8 cellular contexts compared by ENCODE assay signal in the genomic region with DNA sequence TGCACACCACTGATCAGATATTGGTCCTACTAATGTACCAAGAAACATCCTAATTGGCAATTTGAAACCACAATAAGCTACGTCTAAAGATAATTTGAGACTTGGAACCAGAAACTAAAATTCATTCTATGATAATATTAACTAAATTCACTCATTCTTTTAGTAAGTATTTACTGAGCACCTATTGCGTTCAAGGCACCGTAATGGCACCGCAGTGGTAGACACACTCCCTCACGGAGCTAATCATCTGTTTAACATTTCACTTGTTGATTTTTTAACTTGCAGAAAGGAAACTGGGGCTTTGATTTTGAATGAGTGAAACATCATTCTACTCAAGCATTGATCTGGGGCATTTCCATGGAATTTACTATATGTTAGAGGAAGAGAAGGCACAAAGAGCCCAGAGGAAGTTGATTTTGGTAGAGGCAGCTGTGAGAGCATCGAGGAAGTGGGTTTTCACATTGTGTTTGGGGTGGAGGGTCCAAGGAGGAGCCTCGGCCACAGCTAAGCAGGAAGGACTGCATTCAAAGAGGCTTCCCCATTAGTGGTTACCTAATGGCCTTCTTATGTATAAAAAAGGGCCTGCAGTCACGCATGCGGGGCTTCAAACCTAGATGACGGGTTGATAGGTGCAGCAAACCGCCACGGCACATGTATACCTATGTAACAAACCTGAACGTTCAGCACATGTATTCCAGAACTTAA. TPM values are rescaled to one million over a fixed set of nuclear protein-coding genes. Genes with fewer than 3 reads are reported as not detected.
DNase-seq lines count a peak whose midpoint lies in the region; ATAC-seq and TF ChIP-seq lines count a peak whose summit lies in the region.

No MANE protein-coding gene starts in this region.

- H3K4me1 ChIP-seq in Panc1 (ENCODE audit: control insufficient read depth, insufficient read depth, low read length), result peaks cover 85% of the 10 kb centered on the region
- H3K4me1 ChIP-seq in effector memory CD4-positive, alpha-beta T cell (ENCODE audit: control insufficient read depth, insufficient read depth, low read length, poor library complexity, severe bottlenecking), result peaks cover 81% of the 10 kb centered on the region
- H3K4me1 ChIP-seq in smooth muscle cell (ENCODE audit: low read depth), result peaks cover 28% of the 10 kb centered on the region
- peaks cover 43% of the 10 kb centered on the region for H3K4me1 ChIP-seq in A673 (ENCODE audit: insufficient read depth, low read length, poor library complexity, severe bottlenecking)

- no peak overlapping the region for H3K9ac ChIP-seq in smooth muscle cell (ENCODE audit: low read depth)

- peaks cover 22% of the 10 kb centered on the region for H3F3A ChIP-seq in smooth muscle cell (ENCODE audit: low read depth)

- H2AFZ ChIP-seq in smooth muscle cell (ENCODE audit: low read depth), result no peak overlapping the region

- TF ChIP-seq CTCF in Panc1 (IDR thresholded peaks at IDR 0.05), result no peak
- TF ChIP-seq CTCF in smooth muscle cell (IDR thresholded peaks at IDR 0.05; ENCODE audit: borderline replicate concordance, insufficient read depth, poor library complexity, severe bottlenecking), result no peak
- TF ChIP-seq CTCF in A673 (conservative IDR thresholded peaks at IDR 0.05; ENCODE audit: low read depth, low read length), result no peak

- H3K79me2 ChIP-seq in smooth muscle cell (ENCODE audit: low read depth), result peaks cover 53% of the 10 kb centered on the region

- H3K27me3 ChIP-seq in Panc1 (ENCODE audit: control insufficient read depth, insufficient read depth, low read length) (no peaks in the 10 kb centered on the region), smooth muscle cell (ENCODE audit: low read depth) (no peaks in the 10 kb centered on the region), A673 (replicated peaks; ENCODE audit: insufficient read depth, low read depth, low read length, poor library complexity) (no peaks in the 10 kb centered on the region)
- H3K27me3 ChIP-seq in effector memory CD4-positive, alpha-beta T cell (replicated peaks; ENCODE audit: control insufficient read depth, insufficient read depth, low read length, poor library complexity, severe bottlenecking), result no peaks in the 10 kb centered on the region

- intact Hi-C loops in Panc1 (cut with micrococcal nuclease; ENCODE audit: unreplicated experiment) (loop anchor here (10.0 kb wide), 1 partner anchor 58 kb away; no protein-coding TSS in a partner anchor), A673 (cut with micrococcal nuclease; ENCODE audit: unreplicated experiment) (no loop called here)

- WGBS in smooth muscle cell (ENCODE audit: low lambda C conversion rate), result 70% methylated on average over 13 of the region's 13 CpGs

- BruUV-seq in Panc1 (replicated peaks; lab: Mats Ljungman, UMichigan), result no TSS peak
- no TSS peak for BruUV-seq in A673 (replicated peaks; lab: Mats Ljungman, UMichigan)

- in situ Hi-C loops in Panc1 (cut with HindIII; ENCODE audit: low pct_unique_long_range_greater_than_20kb, low sequenced_read_pairs), result no loop called here

- H3K4me3 ChIP-seq in Panc1 (ENCODE audit: low read depth in 2 of 2, low read length in 2 of 2) (no peak overlapping the region), smooth muscle cell (no peak overlapping the region), A673 (ENCODE audit: low read depth, low read length, poor library complexity, severe bottlenecking) (no peak overlapping the region)
- H3K4me3 ChIP-seq in effector memory CD4-positive, alpha-beta T cell (ENCODE audit: insufficient read depth, low read depth, low read length, poor library complexity, severe bottlenecking), result peak overlapping the region; percentile 30

- no peaks in the 10 kb centered on the region for H3K36me3 ChIP-seq in Panc1 (ENCODE audit: control insufficient read depth, insufficient read depth, low read length)
- no peaks in the 10 kb centered on the region for H3K36me3 ChIP-seq in effector memory CD4-positive, alpha-beta T cell (ENCODE audit: control insufficient read depth, insufficient read depth, low read length)
- H3K36me3 ChIP-seq in smooth muscle cell (ENCODE audit: low read depth), result no peaks in the 10 kb centered on the region
- no peaks in the 10 kb centered on the region for H3K36me3 ChIP-seq in A673 (ENCODE audit: insufficient read depth, low read length, poor library complexity, severe bottlenecking)

- H3K27ac ChIP-seq in Panc1 (ENCODE audit: low read length) (peak overlapping the region; percentile 81), smooth muscle cell (ENCODE audit: low read depth) (peak overlapping the region; percentile 82), A673 (ENCODE audit: low read depth, low read length, poor library complexity, severe bottlenecking) (no peak overlapping the region)
- H3K27ac ChIP-seq in effector memory CD4-positive, alpha-beta T cell (ENCODE audit: insufficient read depth, low read length, poor library complexity, severe bottlenecking), result peak overlapping the region; percentile 84

- ATAC-seq in GM21381 (IDR thresholded peaks at IDR 0.05; ENCODE audit: unreplicated experiment) (peak; percentile 28), Panc1 (no peak), HG02840 (IDR thresholded peaks at IDR 0.05; ENCODE audit: low FRiP score, unreplicated experiment) (no peak)

- H3K9me3 ChIP-seq in Panc1 (ENCODE audit: control insufficient read depth, insufficient read depth, low read depth, low read length), result no peaks in the 10 kb centered on the region
- no peaks in the 10 kb centered on the region for H3K9me3 ChIP-seq in effector memory CD4-positive, alpha-beta T cell (ENCODE audit: control insufficient read depth, low read length)
- H3K9me3 ChIP-seq in smooth muscle cell (replicated peaks; ENCODE audit: low read depth), result no peaks in the 10 kb centered on the region
- no peaks in the 10 kb centered on the region for H3K9me3 ChIP-seq in A673 (ENCODE audit: low read depth, low read length, poor library complexity, severe bottlenecking)

- POLR2A ChIA-PET in Panc1 (lab: Charles Lee), result interaction anchor here (0.7 kb wide), 1 partner anchor 55 kb away, joined by 5 read pairs; no protein-coding TSS in a partner anchor
- POLR2A ChIA-PET in A673 (lab: Charles Lee; ENCODE audit: low non-redundant PET), result no interaction called here

- H3K4me2 ChIP-seq in smooth muscle cell, result no peak overlapping the region

- DNase-seq in Panc1 (ENCODE audit: low read depth, low spot score) (no peak), smooth muscle cell (lab: John Stamatoyannopoulos, UW; ENCODE audit: unreplicated experiment) (no peak), NCI-H82 treated with DMSO at 0.1 percent for 48 hours (lab: John Stamatoyannopoulos, UW; ENCODE audit: unreplicated experiment) (no peak), A673 (ENCODE audit: low spot score) (no peak), AG08395 (ENCODE audit: low spot score) (no peak)
- DNase-seq in effector memory CD4-positive, alpha-beta T cell, result peak; percentile 42 to 43 (median 43)

- CTCF ChIA-PET in Panc1 (lab: Charles Lee), result no interaction called here
- CTCF ChIA-PET in A673 (lab: Charles Lee), result interaction anchor here (0.5 kb wide), 1 partner anchor 10 kb away, joined by 4 read pairs; no protein-coding TSS in a partner anchor

- peaks cover 85% of the 10 kb centered on the region for H4K20me1 ChIP-seq in smooth muscle cell (ENCODE audit: low read depth)

RNA-seq across cellular contexts. Expression of gene RAPGEF1, which starts 7.1 kb away (rescaled TPM):
- 86.8 TPM for total RNA-seq in Panc1 (2021; ENCODE audit: unreplicated experiment)
- 57.8 TPM for polyA plus RNA-seq in Panc1 (2012; ENCODE audit: insufficient read length)
- 15.3 and 17.8 TPM in 2 replicates for total RNA-seq in smooth muscle cell
- 16.4 and 21.8 TPM in 2 replicates for polyA plus RNA-seq in smooth muscle cell
- 56.4 and 61.5 TPM in 2 replicates for total RNA-seq in A673 (2021)

Comparison
In these comparisons a context has a peak if more than half of its experiments do, and no peak if none do; other contexts are left out.
1. DNase-seq: peak in effector memory CD4-positive, alpha-beta T cell (3 of 3); none in Panc1 (single experiment), smooth muscle cell (single experiment), NCI-H82 treated with DMSO at 0.1 percent for 48 hours (single experiment), A673 (single experiment) and AG08395 (single experiment).